2 cellular contexts compared by ENCODE assay signal in the genomic region with DNA sequence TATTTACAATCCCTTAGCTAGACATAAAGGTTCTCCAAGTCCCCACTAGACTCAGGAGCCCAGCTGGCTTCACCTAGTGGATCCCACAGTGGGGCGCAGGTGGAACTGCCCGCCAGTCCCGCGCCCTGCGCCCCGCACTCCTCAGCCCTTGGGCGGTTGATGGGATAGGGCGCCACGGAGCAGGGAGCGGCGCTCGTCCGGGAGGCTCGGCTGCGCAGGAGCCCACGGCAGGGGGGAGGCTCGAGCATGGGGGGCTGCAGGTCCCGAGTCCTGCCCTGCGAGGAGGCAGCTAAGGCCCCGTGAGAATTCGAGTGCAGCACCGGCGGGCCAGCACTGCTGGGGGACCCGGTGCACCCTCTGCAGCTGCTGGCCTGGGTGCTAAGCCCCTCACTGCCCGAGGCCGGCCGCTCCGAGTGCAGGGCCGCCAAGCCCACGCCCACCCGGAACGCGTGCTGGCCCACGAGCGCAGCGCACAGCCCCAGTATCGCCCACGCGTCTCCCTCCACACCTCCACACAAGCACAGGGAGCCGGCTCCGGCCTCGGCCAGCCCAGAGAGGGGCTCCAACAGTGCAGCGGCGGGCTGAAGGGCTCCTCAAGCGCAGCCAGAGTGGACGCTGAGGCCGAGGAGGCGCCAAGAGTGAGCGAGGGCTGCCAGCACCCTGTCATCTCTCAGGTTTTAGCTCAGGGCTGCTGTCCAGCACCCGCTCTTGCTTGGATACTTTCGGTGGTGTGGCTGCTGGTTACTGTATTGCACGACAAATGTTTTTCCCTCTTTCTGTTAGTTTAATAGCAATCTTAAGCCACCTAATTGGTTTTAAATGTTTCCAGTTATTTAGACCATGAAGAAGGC.
A peak's percentile ranks its signal among the peaks of the same experiment; 100 is the strongest.
TF ChIP-seq lines count a peak whose summit lies in the region.

No MANE protein-coding gene starts in this region.

TF ChIP-seq in SK-N-SH, 30 proteins besides CTCF, POLR2A, EP300 and RAD21:
- TF ChIP-seq, protein P1, sequence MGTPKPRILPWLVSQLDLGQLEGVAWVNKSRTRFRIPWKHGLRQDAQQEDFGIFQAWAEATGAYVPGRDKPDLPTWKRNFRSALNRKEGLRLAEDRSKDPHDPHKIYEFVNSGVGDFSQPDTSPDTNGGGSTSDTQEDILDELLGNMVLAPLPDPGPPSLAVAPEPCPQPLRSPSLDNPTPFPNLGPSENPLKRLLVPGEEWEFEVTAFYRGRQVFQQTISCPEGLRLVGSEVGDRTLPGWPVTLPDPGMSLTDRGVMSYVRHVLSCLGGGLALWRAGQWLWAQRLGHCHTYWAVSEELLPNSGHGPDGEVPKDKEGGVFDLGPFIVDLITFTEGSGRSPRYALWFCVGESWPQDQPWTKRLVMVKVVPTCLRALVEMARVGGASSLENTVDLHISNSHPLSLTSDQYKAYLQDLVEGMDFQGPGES (IDR thresholded peaks at IDR 0.05; ENCODE audit: low read depth, low read length), result no peak
- TF ChIP-seq, protein P2, sequence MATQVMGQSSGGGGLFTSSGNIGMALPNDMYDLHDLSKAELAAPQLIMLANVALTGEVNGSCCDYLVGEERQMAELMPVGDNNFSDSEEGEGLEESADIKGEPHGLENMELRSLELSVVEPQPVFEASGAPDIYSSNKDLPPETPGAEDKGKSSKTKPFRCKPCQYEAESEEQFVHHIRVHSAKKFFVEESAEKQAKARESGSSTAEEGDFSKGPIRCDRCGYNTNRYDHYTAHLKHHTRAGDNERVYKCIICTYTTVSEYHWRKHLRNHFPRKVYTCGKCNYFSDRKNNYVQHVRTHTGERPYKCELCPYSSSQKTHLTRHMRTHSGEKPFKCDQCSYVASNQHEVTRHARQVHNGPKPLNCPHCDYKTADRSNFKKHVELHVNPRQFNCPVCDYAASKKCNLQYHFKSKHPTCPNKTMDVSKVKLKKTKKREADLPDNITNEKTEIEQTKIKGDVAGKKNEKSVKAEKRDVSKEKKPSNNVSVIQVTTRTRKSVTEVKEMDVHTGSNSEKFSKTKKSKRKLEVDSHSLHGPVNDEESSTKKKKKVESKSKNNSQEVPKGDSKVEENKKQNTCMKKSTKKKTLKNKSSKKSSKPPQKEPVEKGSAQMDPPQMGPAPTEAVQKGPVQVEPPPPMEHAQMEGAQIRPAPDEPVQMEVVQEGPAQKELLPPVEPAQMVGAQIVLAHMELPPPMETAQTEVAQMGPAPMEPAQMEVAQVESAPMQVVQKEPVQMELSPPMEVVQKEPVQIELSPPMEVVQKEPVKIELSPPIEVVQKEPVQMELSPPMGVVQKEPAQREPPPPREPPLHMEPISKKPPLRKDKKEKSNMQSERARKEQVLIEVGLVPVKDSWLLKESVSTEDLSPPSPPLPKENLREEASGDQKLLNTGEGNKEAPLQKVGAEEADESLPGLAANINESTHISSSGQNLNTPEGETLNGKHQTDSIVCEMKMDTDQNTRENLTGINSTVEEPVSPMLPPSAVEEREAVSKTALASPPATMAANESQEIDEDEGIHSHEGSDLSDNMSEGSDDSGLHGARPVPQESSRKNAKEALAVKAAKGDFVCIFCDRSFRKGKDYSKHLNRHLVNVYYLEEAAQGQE (IDR thresholded peaks at IDR 0.05; ENCODE audit: low read depth, low read length), result peak; percentile 66; the same call in 1 of the 2 replicates

TF ChIP-seq in SK-N-SH treated with all-trans-retinoic acid at 6 μM for 48 hours, 23 proteins besides CTCF, POLR2A, EP300 and RAD21:
- TF ChIP-seq TCF4 (CRISPR knock-in tag; IDR thresholded peaks at IDR 0.05; ENCODE audit: borderline replicate concordance), result no peak
- no peak for TF ChIP-seq SNAI2 (CRISPR knock-in tag; IDR thresholded peaks at IDR 0.05)
- TF ChIP-seq ZNF565 (CRISPR knock-in tag; conservative IDR thresholded peaks at IDR 0.05; ENCODE audit: low read depth), result no peak
- TF ChIP-seq, protein P3, sequence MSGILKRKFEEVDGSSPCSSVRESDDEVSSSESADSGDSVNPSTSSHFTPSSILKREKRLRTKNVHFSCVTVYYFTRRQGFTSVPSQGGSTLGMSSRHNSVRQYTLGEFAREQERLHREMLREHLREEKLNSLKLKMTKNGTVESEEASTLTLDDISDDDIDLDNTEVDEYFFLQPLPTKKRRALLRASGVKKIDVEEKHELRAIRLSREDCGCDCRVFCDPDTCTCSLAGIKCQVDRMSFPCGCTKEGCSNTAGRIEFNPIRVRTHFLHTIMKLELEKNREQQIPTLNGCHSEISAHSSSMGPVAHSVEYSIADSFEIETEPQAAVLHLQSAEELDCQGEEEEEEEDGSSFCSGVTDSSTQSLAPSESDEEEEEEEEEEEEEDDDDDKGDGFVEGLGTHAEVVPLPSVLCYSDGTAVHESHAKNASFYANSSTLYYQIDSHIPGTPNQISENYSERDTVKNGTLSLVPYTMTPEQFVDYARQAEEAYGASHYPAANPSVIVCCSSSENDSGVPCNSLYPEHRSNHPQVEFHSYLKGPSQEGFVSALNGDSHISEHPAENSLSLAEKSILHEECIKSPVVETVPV (CRISPR knock-in tag; IDR thresholded peaks at IDR 0.05), result no peak
- TF ChIP-seq, protein P4, sequence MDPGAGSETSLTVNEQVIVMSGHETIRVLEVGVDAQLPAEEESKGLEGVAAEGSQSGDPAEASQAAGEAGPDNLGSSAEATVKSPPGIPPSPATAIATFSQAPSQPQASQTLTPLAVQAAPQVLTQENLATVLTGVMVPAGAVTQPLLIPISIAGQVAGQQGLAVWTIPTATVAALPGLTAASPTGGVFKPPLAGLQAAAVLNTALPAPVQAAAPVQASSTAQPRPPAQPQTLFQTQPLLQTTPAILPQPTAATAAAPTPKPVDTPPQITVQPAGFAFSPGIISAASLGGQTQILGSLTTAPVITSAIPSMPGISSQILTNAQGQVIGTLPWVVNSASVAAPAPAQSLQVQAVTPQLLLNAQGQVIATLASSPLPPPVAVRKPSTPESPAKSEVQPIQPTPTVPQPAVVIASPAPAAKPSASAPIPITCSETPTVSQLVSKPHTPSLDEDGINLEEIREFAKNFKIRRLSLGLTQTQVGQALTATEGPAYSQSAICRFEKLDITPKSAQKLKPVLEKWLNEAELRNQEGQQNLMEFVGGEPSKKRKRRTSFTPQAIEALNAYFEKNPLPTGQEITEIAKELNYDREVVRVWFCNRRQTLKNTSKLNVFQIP (CRISPR knock-in tag; IDR thresholded peaks at IDR 0.05; ENCODE audit: borderline replicate concordance, low read depth), result no peak
- TF ChIP-seq ARNTL (CRISPR knock-in tag; IDR thresholded peaks at IDR 0.05; ENCODE audit: borderline replicate concordance, low read depth), result no peak
- TF ChIP-seq, protein P5, sequence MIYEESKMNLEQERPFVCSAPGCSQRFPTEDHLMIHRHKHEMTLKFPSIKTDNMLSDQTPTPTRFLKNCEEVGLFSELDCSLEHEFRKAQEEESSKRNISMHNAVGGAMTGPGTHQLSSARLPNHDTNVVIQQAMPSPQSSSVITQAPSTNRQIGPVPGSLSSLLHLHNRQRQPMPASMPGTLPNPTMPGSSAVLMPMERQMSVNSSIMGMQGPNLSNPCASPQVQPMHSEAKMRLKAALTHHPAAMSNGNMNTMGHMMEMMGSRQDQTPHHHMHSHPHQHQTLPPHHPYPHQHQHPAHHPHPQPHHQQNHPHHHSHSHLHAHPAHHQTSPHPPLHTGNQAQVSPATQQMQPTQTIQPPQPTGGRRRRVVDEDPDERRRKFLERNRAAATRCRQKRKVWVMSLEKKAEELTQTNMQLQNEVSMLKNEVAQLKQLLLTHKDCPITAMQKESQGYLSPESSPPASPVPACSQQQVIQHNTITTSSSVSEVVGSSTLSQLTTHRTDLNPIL (CRISPR knock-in tag; IDR thresholded peaks at IDR 0.05; ENCODE audit: low read depth), result no peak
- TF ChIP-seq, protein P6, sequence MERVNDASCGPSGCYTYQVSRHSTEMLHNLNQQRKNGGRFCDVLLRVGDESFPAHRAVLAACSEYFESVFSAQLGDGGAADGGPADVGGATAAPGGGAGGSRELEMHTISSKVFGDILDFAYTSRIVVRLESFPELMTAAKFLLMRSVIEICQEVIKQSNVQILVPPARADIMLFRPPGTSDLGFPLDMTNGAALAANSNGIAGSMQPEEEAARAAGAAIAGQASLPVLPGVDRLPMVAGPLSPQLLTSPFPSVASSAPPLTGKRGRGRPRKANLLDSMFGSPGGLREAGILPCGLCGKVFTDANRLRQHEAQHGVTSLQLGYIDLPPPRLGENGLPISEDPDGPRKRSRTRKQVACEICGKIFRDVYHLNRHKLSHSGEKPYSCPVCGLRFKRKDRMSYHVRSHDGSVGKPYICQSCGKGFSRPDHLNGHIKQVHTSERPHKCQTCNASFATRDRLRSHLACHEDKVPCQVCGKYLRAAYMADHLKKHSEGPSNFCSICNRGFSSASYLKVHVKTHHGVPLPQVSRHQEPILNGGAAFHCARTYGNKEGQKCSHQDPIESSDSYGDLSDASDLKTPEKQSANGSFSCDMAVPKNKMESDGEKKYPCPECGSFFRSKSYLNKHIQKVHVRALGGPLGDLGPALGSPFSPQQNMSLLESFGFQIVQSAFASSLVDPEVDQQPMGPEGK (CRISPR knock-in tag; IDR thresholded peaks at IDR 0.05; ENCODE audit: borderline replicate concordance), result no peak
- no peak for TF ChIP-seq OSR1 (CRISPR knock-in tag; IDR thresholded peaks at IDR 0.05)
- TF ChIP-seq ISL1 (CRISPR knock-in tag; IDR thresholded peaks at IDR 0.05), result no peak
- TF ChIP-seq TOX (CRISPR knock-in tag; IDR thresholded peaks at IDR 0.05; ENCODE audit: borderline replicate concordance), result no peak
- TF ChIP-seq RARB (CRISPR knock-in tag; IDR thresholded peaks at IDR 0.05), result no peak
